1 cellular context compared by ENCODE assay signal in the genomic region with DNA sequence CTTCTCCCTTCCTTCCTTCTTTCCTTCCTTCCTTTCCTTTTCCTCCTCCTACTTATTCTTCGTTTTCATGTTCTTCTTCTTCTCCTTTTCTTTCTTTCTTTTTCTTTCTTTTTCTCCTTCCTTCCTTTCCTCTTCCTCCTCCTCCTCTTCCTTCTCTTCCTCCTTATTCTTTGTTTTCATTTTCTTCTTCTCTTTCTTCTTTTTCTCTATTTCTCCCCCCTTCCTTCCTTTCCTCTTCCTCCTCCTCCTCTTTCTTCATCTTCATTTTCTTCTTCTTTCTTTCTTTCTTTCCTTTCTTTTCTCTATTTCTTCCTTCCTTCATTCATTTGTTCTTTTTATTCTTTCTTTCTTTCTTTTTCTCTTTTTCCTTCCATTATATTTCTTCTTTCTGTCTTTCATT.
A peak's percentile ranks its signal among the peaks of the same experiment; 100 is the strongest.
TF ChIP-seq lines count a peak whose summit lies in the region.

No MANE protein-coding gene starts in this region.

TF ChIP-seq in K562, 482 proteins besides CTCF, POLR2A, EP300 and RAD21 (continued from another document):
- TF ChIP-seq, protein P1, sequence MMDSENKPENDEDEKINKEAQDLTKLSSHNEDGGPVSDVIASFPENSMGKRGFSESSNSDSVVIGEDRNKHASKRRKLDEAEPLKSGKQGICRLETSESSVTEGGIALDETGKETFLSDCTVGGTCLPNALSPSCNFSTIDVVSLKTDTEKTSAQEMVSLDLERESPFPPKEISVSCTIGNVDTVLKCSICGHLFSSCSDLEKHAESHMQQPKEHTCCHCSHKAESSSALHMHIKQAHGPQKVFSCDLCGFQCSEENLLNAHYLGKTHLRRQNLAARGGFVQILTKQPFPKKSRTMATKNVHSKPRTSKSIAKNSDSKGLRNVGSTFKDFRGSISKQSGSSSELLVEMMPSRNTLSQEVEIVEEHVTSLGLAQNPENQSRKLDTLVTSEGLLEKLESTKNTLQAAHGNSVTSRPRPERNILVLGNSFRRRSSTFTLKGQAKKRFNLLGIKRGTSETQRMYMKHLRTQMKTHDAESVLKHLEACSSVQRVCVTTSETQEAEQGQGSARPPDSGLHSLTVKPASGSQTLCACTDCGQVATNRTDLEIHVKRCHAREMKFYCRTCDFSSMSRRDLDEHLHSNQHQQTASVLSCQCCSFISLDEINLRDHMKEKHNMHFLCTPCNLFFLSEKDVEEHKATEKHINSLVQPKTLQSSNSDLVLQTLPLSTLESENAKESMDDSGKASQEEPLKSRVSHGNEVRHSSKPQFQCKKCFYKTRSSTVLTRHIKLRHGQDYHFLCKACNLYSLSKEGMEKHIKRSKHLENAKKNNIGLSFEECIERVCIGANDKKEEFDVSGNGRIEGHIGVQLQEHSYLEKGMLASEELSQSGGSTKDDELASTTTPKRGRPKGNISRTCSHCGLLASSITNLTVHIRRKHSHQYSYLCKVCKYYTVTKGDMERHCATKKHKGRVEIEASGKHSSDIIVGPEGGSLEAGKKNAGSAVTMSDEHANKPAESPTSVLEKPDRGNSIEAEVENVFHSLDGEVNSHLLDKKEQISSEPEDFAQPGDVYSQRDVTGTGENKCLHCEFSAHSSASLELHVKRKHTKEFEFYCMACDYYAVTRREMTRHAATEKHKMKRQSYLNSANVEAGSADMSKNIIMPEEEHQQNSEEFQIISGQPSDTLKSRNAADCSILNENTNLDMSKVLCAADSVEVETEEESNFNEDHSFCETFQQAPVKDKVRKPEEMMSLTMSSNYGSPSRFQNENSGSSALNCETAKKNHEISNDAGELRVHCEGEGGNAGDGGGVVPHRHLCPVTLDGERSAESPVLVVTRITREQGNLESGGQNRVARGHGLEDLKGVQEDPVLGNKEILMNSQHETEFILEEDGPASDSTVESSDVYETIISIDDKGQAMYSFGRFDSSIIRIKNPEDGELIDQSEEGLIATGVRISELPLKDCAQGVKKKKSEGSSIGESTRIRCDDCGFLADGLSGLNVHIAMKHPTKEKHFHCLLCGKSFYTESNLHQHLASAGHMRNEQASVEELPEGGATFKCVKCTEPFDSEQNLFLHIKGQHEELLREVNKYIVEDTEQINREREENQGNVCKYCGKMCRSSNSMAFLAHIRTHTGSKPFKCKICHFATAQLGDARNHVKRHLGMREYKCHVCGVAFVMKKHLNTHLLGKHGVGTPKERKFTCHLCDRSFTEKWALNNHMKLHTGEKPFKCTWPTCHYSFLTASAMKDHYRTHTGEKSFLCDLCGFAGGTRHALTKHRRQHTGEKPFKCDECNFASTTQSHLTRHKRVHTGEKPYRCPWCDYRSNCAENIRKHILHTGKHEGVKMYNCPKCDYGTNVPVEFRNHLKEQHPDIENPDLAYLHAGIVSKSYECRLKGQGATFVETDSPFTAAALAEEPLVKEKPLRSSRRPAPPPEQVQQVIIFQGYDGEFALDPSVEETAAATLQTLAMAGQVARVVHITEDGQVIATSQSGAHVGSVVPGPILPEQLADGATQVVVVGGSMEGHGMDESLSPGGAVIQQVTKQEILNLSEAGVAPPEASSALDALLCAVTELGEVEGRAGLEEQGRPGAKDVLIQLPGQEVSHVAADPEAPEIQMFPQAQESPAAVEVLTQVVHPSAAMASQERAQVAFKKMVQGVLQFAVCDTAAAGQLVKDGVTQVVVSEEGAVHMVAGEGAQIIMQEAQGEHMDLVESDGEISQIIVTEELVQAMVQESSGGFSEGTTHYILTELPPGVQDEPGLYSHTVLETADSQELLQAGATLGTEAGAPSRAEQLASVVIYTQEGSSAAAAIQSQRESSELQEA (IDR thresholded peaks at IDR 0.05; ENCODE audit: low read depth), result 0 out of 2 replicates have a peak, but pooled peaks have one; percentile 9
- TF ChIP-seq PTBP1 (IDR thresholded peaks at IDR 0.05; ENCODE audit: low read depth, low read length) (no peak), SAFB2 (IDR thresholded peaks at IDR 0.05; ENCODE audit: borderline replicate concordance, low read depth, low read length, severe bottlenecking) (no peak)
- TF ChIP-seq, protein P2, sequence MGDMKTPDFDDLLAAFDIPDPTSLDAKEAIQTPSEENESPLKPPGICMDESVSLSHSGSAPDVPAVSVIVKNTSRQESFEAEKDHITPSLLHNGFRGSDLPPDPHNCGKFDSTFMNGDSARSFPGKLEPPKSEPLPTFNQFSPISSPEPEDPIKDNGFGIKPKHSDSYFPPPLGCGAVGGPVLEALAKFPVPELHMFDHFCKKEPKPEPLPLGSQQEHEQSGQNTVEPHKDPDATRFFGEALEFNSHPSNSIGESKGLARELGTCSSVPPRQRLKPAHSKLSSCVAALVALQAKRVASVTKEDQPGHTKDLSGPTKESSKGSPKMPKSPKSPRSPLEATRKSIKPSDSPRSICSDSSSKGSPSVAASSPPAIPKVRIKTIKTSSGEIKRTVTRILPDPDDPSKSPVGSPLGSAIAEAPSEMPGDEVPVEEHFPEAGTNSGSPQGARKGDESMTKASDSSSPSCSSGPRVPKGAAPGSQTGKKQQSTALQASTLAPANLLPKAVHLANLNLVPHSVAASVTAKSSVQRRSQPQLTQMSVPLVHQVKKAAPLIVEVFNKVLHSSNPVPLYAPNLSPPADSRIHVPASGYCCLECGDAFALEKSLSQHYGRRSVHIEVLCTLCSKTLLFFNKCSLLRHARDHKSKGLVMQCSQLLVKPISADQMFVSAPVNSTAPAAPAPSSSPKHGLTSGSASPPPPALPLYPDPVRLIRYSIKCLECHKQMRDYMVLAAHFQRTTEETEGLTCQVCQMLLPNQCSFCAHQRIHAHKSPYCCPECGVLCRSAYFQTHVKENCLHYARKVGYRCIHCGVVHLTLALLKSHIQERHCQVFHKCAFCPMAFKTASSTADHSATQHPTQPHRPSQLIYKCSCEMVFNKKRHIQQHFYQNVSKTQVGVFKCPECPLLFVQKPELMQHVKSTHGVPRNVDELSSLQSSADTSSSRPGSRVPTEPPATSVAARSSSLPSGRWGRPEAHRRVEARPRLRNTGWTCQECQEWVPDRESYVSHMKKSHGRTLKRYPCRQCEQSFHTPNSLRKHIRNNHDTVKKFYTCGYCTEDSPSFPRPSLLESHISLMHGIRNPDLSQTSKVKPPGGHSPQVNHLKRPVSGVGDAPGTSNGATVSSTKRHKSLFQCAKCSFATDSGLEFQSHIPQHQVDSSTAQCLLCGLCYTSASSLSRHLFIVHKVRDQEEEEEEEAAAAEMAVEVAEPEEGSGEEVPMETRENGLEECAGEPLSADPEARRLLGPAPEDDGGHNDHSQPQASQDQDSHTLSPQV (IDR thresholded peaks at IDR 0.05), result no peak
